11 cellular contexts compared by ENCODE assay signal in the genomic region with DNA sequence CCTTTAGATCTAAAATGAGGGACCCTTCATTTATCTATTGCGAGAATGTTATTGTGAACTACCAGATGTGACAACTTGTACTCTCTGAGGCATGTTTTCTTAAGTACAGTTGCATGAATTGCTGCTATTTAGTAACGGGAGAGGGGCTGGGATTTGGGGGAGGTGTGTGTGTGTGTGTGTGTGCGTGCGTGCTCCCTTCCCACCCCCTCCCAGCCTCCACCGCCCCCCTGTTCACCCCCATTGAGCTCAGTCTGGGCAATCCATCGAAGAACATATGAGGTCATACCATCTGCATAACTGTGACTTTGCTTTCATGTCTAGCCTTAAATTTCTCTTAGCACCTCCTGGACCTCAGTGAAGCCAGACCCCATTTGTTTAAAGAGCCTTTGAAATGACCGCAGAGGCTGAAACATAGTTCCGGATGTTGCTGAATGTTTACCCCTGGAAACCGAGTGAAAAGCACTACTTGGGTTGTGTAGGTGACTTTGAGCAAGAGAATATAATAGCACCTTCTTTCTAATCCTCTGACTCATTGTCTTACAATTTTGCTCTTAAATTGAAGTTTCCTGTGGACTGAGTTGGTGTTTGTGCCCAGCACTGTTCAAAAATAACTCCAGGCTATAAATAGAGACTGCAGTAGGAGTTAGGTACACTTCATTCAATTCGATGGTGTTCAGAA.
A peak's percentile ranks its signal among the peaks of the same experiment; 100 is the strongest.
DNase-seq lines count a peak whose midpoint lies in the region; ATAC-seq and TF ChIP-seq lines count a peak whose summit lies in the region.
"Had no signal": no experiment of that assay in that cellular context is flagged by ENCODE, and none has a peak within 500 bp of the region (broad histone marks: within the 10 kb centered on the region; RNA-seq: fewer than 3 reads in every experiment).

No MANE protein-coding gene starts in this region.

- H3K4me2 ChIP-seq in MM.1S (ENCODE audit: low read depth, low read length): no peak overlapping the region

- H3K4me1 ChIP-seq in right cardiac atrium (ENCODE audit: control insufficient read depth, insufficient read depth, low read length) (no peaks in the 10 kb centered on the region), MM.1S (ENCODE audit: low read length) (no peaks in the 10 kb centered on the region)

- H3K27me3 ChIP-seq in right cardiac atrium (ENCODE audit: control insufficient read depth, insufficient read depth) (no peaks in the 10 kb centered on the region), MM.1S (replicated peaks; ENCODE audit: insufficient read depth, low read length) (no peaks in the 10 kb centered on the region)

- ATAC-seq in right cardiac atrium: peak; percentile 66 to 72
- ATAC-seq in stimulated activated effector memory CD8-positive, alpha-beta T cell treated with anti-CD3 and anti-CD28 coated beads, Interleukin-12 subunit alpha, Interleukin-12 subunit beta, amount 100 ng/mL, for 72 hours: no peak
- ATAC-seq in GM18870 (IDR thresholded peaks at IDR 0.05; ENCODE audit: unreplicated experiment): no peak
- no peak for ATAC-seq in GM21717 (IDR thresholded peaks at IDR 0.05; ENCODE audit: unreplicated experiment)

- H3K9me3 ChIP-seq in right cardiac atrium (ENCODE audit: control insufficient read depth, low read length): no peaks in the 10 kb centered on the region
- no peaks in the 10 kb centered on the region for H3K9me3 ChIP-seq in MM.1S (replicated peaks; ENCODE audit: insufficient read depth, low read length)

- no peak overlapping the region for H3K9ac ChIP-seq in MM.1S (ENCODE audit: low read length)

- H3F3A ChIP-seq in MM.1S (ENCODE audit: insufficient read depth, low read length): no peaks in the 10 kb centered on the region

- H3K79me2 ChIP-seq in MM.1S (ENCODE audit: low read length): peaks cover 4% of the 10 kb centered on the region

- H3K9me2 ChIP-seq in MM.1S (replicated peaks; ENCODE audit: insufficient read depth, low read length): no peaks in the 10 kb centered on the region

- DNase-seq in H4 (ENCODE audit: low spot score) (peak; percentile 94), astrocyte of the cerebellum (ENCODE audit: low read depth) (peak; percentile 94), right cardiac atrium (no peak), MM.1S (no peak), ureter (ENCODE audit: low spot score) (no peak)
- DNase-seq in stimulated activated effector memory CD8-positive, alpha-beta T cell treated with anti-CD3 and anti-CD28 coated beads, Interleukin-12 subunit alpha, Interleukin-12 subunit beta, amount 100 ng/mL, for 72 hours (ENCODE audit: low spot score in 2 of 2): no peak
- DNase-seq: activated T-cell treated with anti-CD3 and anti-CD28 coated beads, Interleukin-2, amount 50 U/mL, for 24 hours; immature natural killer cell; NCI-H774 had no signal

- H3K27ac Mint-ChIP-seq in stimulated activated effector memory CD8-positive, alpha-beta T cell treated with anti-CD3 and anti-CD28 coated beads, Interleukin-12 subunit alpha, Interleukin-12 subunit beta, amount 100 ng/mL, for 72 hours: peak overlapping the region; percentile 23
- H3K27ac Mint-ChIP-seq: activated T-cell treated with anti-CD3 and anti-CD28 coated beads, Interleukin-2, amount 50 U/mL, for 24 hours; immature natural killer cell had no signal

- H3K4me3 ChIP-seq in astrocyte of the cerebellum (ENCODE audit: low read depth, low read length) (no peak overlapping the region), right cardiac atrium (ENCODE audit: low read length) (no peak overlapping the region), MM.1S (ENCODE audit: low read length) (no peak overlapping the region)

- intact Hi-C loops in right cardiac atrium (cut with DNase I): loop anchor here in 1 of 4 donors (10.0 kb wide), 1 partner anchor 73 kb away; a partner anchor contains a TSS

- peaks cover 86% of the 10 kb centered on the region for H3K36me3 Mint-ChIP-seq in stimulated activated effector memory CD8-positive, alpha-beta T cell treated with anti-CD3 and anti-CD28 coated beads, Interleukin-12 subunit alpha, Interleukin-12 subunit beta, amount 100 ng/mL, for 72 hours

- in situ Hi-C loops in astrocyte of the cerebellum (cut with HindIII; ENCODE audit: low sequenced_read_pairs): no loop called here

- no peaks in the 10 kb centered on the region for H3K9me3 Mint-ChIP-seq in stimulated activated effector memory CD8-positive, alpha-beta T cell treated with anti-CD3 and anti-CD28 coated beads, Interleukin-12 subunit alpha, Interleukin-12 subunit beta, amount 100 ng/mL, for 72 hours
- H3K9me3 Mint-ChIP-seq: activated T-cell treated with anti-CD3 and anti-CD28 coated beads, Interleukin-2, amount 50 U/mL, for 24 hours; immature natural killer cell had no signal

- H3K36me3 ChIP-seq in MM.1S (replicated peaks; ENCODE audit: insufficient read depth, low read length): peaks cover 5% of the 10 kb centered on the region; the same call in 1 of the 2 replicates

- H3K27ac ChIP-seq in right cardiac atrium (ENCODE audit: low read length) (peak overlapping the region; percentile 91), MM.1S (ENCODE audit: low read length) (no peak overlapping the region)

- H4K20me1 ChIP-seq in MM.1S (ENCODE audit: insufficient read depth, low read length): no peaks in the 10 kb centered on the region

- 59% methylated on average over 10 of the region's 10 CpGs for WGBS in right cardiac atrium

- H3K4me1 Mint-ChIP-seq in stimulated activated effector memory CD8-positive, alpha-beta T cell treated with anti-CD3 and anti-CD28 coated beads, Interleukin-12 subunit alpha, Interleukin-12 subunit beta, amount 100 ng/mL, for 72 hours: peaks cover 5% of the 10 kb centered on the region

- TF ChIP-seq CTCF in astrocyte of the cerebellum (IDR thresholded peaks at IDR 0.05; ENCODE audit: low read depth, low read length, missing control alignments): no peak
- no peak for TF ChIP-seq CTCF in MM.1S (IDR thresholded peaks at IDR 0.05; ENCODE audit: low read length)

- H2AFZ ChIP-seq in MM.1S (ENCODE audit: low read length): no peak overlapping the region

- no peak overlapping the region for H3K4me3 Mint-ChIP-seq in stimulated activated effector memory CD8-positive, alpha-beta T cell treated with anti-CD3 and anti-CD28 coated beads, Interleukin-12 subunit alpha, Interleukin-12 subunit beta, amount 100 ng/mL, for 72 hours
- H3K4me3 Mint-ChIP-seq: activated T-cell treated with anti-CD3 and anti-CD28 coated beads, Interleukin-2, amount 50 U/mL, for 24 hours; immature natural killer cell had no signal

Comparison
In these comparisons a context has a peak if more than half of its experiments do, and no peak if none do; other contexts are left out.
1. DNase-seq: peak in H4 (single experiment) and astrocyte of the cerebellum (single experiment); none in right cardiac atrium (0 of 3), stimulated activated effector memory CD8-positive, alpha-beta T cell treated with anti-CD3 and anti-CD28 coated beads, Interleukin-12 subunit alpha, Interleukin-12 subunit beta, amount 100 ng/mL, for 72 hours (0 of 2), MM.1S (single experiment) and ureter (single experiment).
2. ATAC-seq: peak in right cardiac atrium (2 of 2); none in stimulated activated effector memory CD8-positive, alpha-beta T cell treated with anti-CD3 and anti-CD28 coated beads, Interleukin-12 subunit alpha, Interleukin-12 subunit beta, amount 100 ng/mL, for 72 hours (single experiment), GM18870 (single experiment) and GM21717 (single experiment).